In genomic region chr6:32984639-32985389, GRCh38 we compare ENCODE assay signal across 8 cellular contexts.
DNase-seq lines count a peak whose midpoint lies in the region; ATAC-seq and TF ChIP-seq lines count a peak whose summit lies in the region.

No MANE protein-coding gene starts in this region.

- ATAC-seq in HG02870 (IDR thresholded peaks at IDR 0.05; ENCODE audit: unreplicated experiment) (peak; percentile 50), HG03571 (IDR thresholded peaks at IDR 0.05; ENCODE audit: unreplicated experiment) (no peak)

- H3K27me3 ChIP-seq in WERI-Rb-1 (ENCODE audit: insufficient read depth, low read depth, severe bottlenecking), result no peaks in the 10 kb centered on the region

- in situ Hi-C loops in T47D (cut with HindIII; ENCODE audit: low pct_unique_long_range_greater_than_20kb, low sequenced_read_pairs), result no loop called here

- peak; percentile 98 for TF ChIP-seq CTCF in WERI-Rb-1 (IDR thresholded peaks at IDR 0.05; ENCODE audit: low read depth, low read length)

- no peak overlapping the region for H3K4me3 ChIP-seq in WERI-Rb-1 (ENCODE audit: low read depth, low read length)

- DNase-seq in DMS153 treated with DMSO at 0.1 percent for 48 hours (lab: John Stamatoyannopoulos, UW; ENCODE audit: unreplicated experiment), result peak; percentile 97
- DNase-seq in NCI-H226, result peak; percentile 53
- DNase-seq in WERI-Rb-1, result peak; percentile 96
- peak; percentile 62 to 93 for DNase-seq in T47D (ENCODE audit: low read depth in 1 of 2, low spot score in 1 of 2)
- peak; percentile 89 for DNase-seq in islet precursor cell
- peak; percentile 89 to 90 for DNase-seq in stimulated activated CD4-positive, alpha-beta T cell treated with anti-CD3 and anti-CD28 coated beads, Interleukin-1b, Interleukin-23, amount 100 ng/mL, for 4 hours (ENCODE audit: low read depth in 2 of 2)

- H3K27ac ChIP-seq in WERI-Rb-1, result no peak overlapping the region

- no peaks in the 10 kb centered on the region for H3K9me3 ChIP-seq in WERI-Rb-1 (ENCODE audit: severe bottlenecking)

- H3K36me3 ChIP-seq in WERI-Rb-1, result peaks cover 31% of the 10 kb centered on the region
